24 cellular contexts compared by ENCODE assay signal in the genomic region with DNA sequence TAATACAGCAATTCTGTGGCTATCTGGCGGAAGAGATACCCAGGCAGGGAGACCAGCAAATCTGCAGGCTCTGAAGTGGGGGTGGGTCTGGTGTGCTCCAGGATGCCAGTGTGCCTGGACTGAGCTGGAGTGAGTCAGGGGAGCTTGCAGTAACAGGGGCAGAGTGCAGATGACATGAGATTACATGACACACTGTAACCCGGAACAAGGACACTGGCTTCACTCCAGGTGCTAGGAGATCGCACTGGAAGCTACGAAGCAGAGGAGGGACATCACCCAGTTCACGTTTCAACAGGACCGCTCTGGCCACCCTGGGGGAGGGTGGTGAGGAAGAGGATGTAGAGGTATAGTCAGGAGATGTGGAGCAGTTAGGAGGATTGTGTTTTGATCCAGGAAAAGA.
"Had no signal": no experiment of that assay in that cellular context is flagged by ENCODE, and none has a peak within 500 bp of the region (broad histone marks: within the 10 kb centered on the region; RNA-seq: fewer than 3 reads in every experiment).

No MANE protein-coding gene starts in this region.

- H3K4me3 ChIP-seq: left lung, lower lobe of right lung, ovary, prostate gland, skin epidermis, spleen, stomach, testis, thyroid gland, transverse colon, upper lobe of left lung, vagina had no signal

- H3K27ac Mint-ChIP-seq: naive thymus-derived CD8-positive, alpha-beta T cell; stimulated activated effector memory CD8-positive, alpha-beta T cell treated with anti-CD3 and anti-CD28 coated beads, Interleukin-12 subunit alpha, Interleukin-12 subunit beta, amount 100 ng/mL, for 72 hours had no signal

- H3K27me3 ChIP-seq: left lung, ovary, stomach, testis, thyroid gland, transverse colon, upper lobe of left lung, vagina had no signal

- H3K36me3 Mint-ChIP-seq: stimulated activated effector memory CD8-positive, alpha-beta T cell treated with anti-CD3 and anti-CD28 coated beads, Interleukin-12 subunit alpha, Interleukin-12 subunit beta, amount 100 ng/mL, for 72 hours had no signal

- H3K4me1 Mint-ChIP-seq: naive thymus-derived CD8-positive, alpha-beta T cell; stimulated activated effector memory CD8-positive, alpha-beta T cell treated with anti-CD3 and anti-CD28 coated beads, Interleukin-12 subunit alpha, Interleukin-12 subunit beta, amount 100 ng/mL, for 72 hours had no signal

- H3K4me1 ChIP-seq: left lung, lower lobe of right lung, prostate gland, spleen, stomach, testis, thyroid gland, transverse colon, upper lobe of left lung, vagina had no signal

- DNase-seq: hippocampal formation; kidney; left colon; left lung; lower lobe of right lung; mammary epithelial cell; mesenchymal stem cell; naive thymus-derived CD8-positive, alpha-beta T cell; ovary; retina; right cardiac atrium; spleen; stimulated activated CD4-positive, alpha-beta T cell treated with anti-CD3 and anti-CD28 coated beads, Interleukin-4, amount 100 ng/mL, for 24 hours; stimulated activated naive CD4-positive, alpha-beta T cell; stomach; testis; thyroid gland; transverse colon; upper lobe of left lung had no signal

- ATAC-seq: left colon; left lung; lower lobe of right lung; naive thymus-derived CD8-positive, alpha-beta T cell; right cardiac atrium; sciatic nerve; stimulated activated effector memory CD8-positive, alpha-beta T cell treated with anti-CD3 and anti-CD28 coated beads, Interleukin-12 subunit alpha, Interleukin-12 subunit beta, amount 100 ng/mL, for 72 hours had no signal

- H3K9me3 ChIP-seq: ovary, prostate gland, testis, thyroid gland had no signal

- H3K4me3 Mint-ChIP-seq: naive thymus-derived CD8-positive, alpha-beta T cell; stimulated activated effector memory CD8-positive, alpha-beta T cell treated with anti-CD3 and anti-CD28 coated beads, Interleukin-12 subunit alpha, Interleukin-12 subunit beta, amount 100 ng/mL, for 72 hours had no signal

- H3K27ac ChIP-seq: left lung, lower lobe of right lung, ovary, prostate gland, skin epidermis, spleen, stomach, testis, thyroid gland, transverse colon, upper lobe of left lung, vagina had no signal

- H3K36me3 ChIP-seq: left lung, lower lobe of right lung, ovary, prostate gland, spleen, stomach, thyroid gland, transverse colon, upper lobe of left lung, vagina had no signal
